In genomic region chr6:75608955-75609533, GRCh38 we compare ENCODE assay signal across 1 cellular context.
TF ChIP-seq lines count a peak whose summit lies in the region.

No MANE protein-coding gene starts in this region.

TF ChIP-seq in GM12878, 131 proteins besides CTCF, POLR2A, EP300 and RAD21:
- TF ChIP-seq IKZF2 (IDR thresholded peaks at IDR 0.05), result 0 out of 4 replicates have a peak, but pooled peaks of 1 of the 2 experiments have one; percentile 16
- TF ChIP-seq SPI1 (IDR thresholded peaks at IDR 0.05; ENCODE audit: borderline replicate concordance, insufficient read depth, low read depth, low read length), result 0 out of 2 replicates have a peak, but pooled peaks have one; percentile 13
- peak; percentile 16 for TF ChIP-seq MEF2B (IDR thresholded peaks at IDR 0.05; ENCODE audit: partially characterized antibody, poor library complexity, severe bottlenecking)
- no peak for TF ChIP-seq TBL1XR1 (IDR thresholded peaks at IDR 0.05; ENCODE audit: low read depth, low read length)
